ENCODE assay signal across 9 cellular contexts in genomic region chr20:18794428-18794787, GRCh38. TPM values are rescaled to one million over a fixed set of nuclear protein-coding genes. Genes with fewer than 3 reads are reported as not detected.
DNase-seq lines count a peak whose midpoint lies in the region; ATAC-seq and TF ChIP-seq lines count a peak whose summit lies in the region.
"Had no signal": no experiment of that assay in that cellular context is flagged by ENCODE, and none has a peak within 500 bp of the region (broad histone marks: within the 10 kb centered on the region; RNA-seq: fewer than 3 reads in every experiment).

No MANE protein-coding gene starts in this region.

- ATAC-seq in lung (ENCODE audit: insufficient read depth, low FRiP score) = no peak
- no peak for ATAC-seq in HG03378 (IDR thresholded peaks at IDR 0.05; ENCODE audit: unreplicated experiment)

- peak overlapping the region; percentile 81 to 95 for H3K27ac ChIP-seq in lung (ENCODE audit: low read depth in 1 of 2, low read length in 1 of 2)

- H3K9me3 Mint-ChIP-seq in activated naive CD4-positive, alpha-beta T cell treated with anti-CD3 and anti-CD28 coated beads for 36 hours = peaks cover 6% of the 10 kb centered on the region
- H3K9me3 Mint-ChIP-seq in type B pancreatic cell = peaks cover 7% of the 10 kb centered on the region

- H3K4me3 ChIP-seq in astrocyte of the spinal cord (ENCODE audit: low read depth, low read length) (peak overlapping the region; percentile 70), lung (peak overlapping the region; percentile 92)

- 65 to 69% methylated on average over 3 of the region's 3 CpGs for WGBS in lung, 2 donors

- in situ Hi-C loops in astrocyte of the spinal cord (cut with HindIII; ENCODE audit: low sequenced_read_pairs) = no loop called here

- H3K36me3 ChIP-seq in lung (ENCODE audit: control insufficient read depth in 2 of 2, insufficient read depth in 2 of 2, low read length in 2 of 2) = no peaks in the 10 kb centered on the region

- peaks cover 12% of the 10 kb centered on the region for H3K4me1 Mint-ChIP-seq in activated naive CD4-positive, alpha-beta T cell treated with anti-CD3 and anti-CD28 coated beads for 36 hours (ENCODE audit: low read depth)
- H3K4me1 Mint-ChIP-seq in type B pancreatic cell (ENCODE audit: unreplicated experiment) = peaks cover 8% of the 10 kb centered on the region

- CTCF ChIA-PET in activated naive CD4-positive, alpha-beta T cell treated with anti-CD3 and anti-CD28 coated beads for 36 hours (lab: Charles Lee) = no interaction called here

- peaks cover 0 to 5% of the 10 kb centered on the region in 2 donors for H3K9me3 ChIP-seq in lung (ENCODE audit: control insufficient read depth in 2 of 2, insufficient read depth in 1 of 2, low read length in 1 of 2)

- peak overlapping the region; percentile 94 for H3K27ac Mint-ChIP-seq in activated naive CD4-positive, alpha-beta T cell treated with anti-CD3 and anti-CD28 coated beads for 36 hours
- peak overlapping the region; percentile 94 for H3K27ac Mint-ChIP-seq in type B pancreatic cell

- no peak for DNase-seq in activated naive CD4-positive, alpha-beta T cell treated with anti-CD3 and anti-CD28 coated beads for 36 hours
- DNase-seq in activated naive CD4-positive, alpha-beta T cell treated with Interleukin-2 at 50 U/mL for 16 hours = no peak
- DNase-seq in astrocyte of the spinal cord (ENCODE audit: low read depth, low spot score) (no peak), lung (ENCODE audit: low spot score) (no peak), type B pancreatic cell (ENCODE audit: extremely low spot score, unreplicated experiment) (no peak), cerebellum (ENCODE audit: low spot score) (no peak), NCI-H1417 (lab: John Stamatoyannopoulos, UW) (no peak)

- peaks cover 6% of the 10 kb centered on the region for H3K36me3 Mint-ChIP-seq in activated naive CD4-positive, alpha-beta T cell treated with anti-CD3 and anti-CD28 coated beads for 36 hours (ENCODE audit: low read depth)
- H3K36me3 Mint-ChIP-seq in type B pancreatic cell = peaks cover 3% of the 10 kb centered on the region

- H3K4me1 ChIP-seq in lung (ENCODE audit: control insufficient read depth in 2 of 2, insufficient read depth in 2 of 2, low read length in 2 of 2) = peaks cover 0 to 6% of the 10 kb centered on the region in 2 donors

- peaks cover 8% of the 10 kb centered on the region for H3K27me3 Mint-ChIP-seq in activated naive CD4-positive, alpha-beta T cell treated with anti-CD3 and anti-CD28 coated beads for 36 hours (ENCODE audit: low read depth)
- H3K27me3 Mint-ChIP-seq in type B pancreatic cell = peaks cover 30% of the 10 kb centered on the region

- no peak for TF ChIP-seq CTCF in astrocyte of the spinal cord (IDR thresholded peaks at IDR 0.05; ENCODE audit: low read depth, low read length)
- no peak for TF ChIP-seq CTCF in lung (IDR thresholded peaks at IDR 0.05; ENCODE audit: control extremely low read depth, extremely low read depth)
- TF ChIP-seq CTCF in type B pancreatic cell (conservative IDR thresholded peaks at IDR 0.05) = no peak

- H3K4me3 Mint-ChIP-seq in activated naive CD4-positive, alpha-beta T cell treated with anti-CD3 and anti-CD28 coated beads for 36 hours = peak overlapping the region; percentile 91
- H3K4me3 Mint-ChIP-seq in type B pancreatic cell = peak overlapping the region; percentile 88

- intact Hi-C loops in activated naive CD4-positive, alpha-beta T cell treated with anti-CD3 and anti-CD28 coated beads for 36 hours (cut with micrococcal nuclease) = loop anchor here (1.0 to 5.0 kb wide), 7 partner anchors 162 to 506 kb away; partner anchors contain the start of genes DTD1, DZANK1, POLR3F and SEC23B

- no peaks in the 10 kb centered on the region for H3K27me3 ChIP-seq in lung (ENCODE audit: control insufficient read depth, insufficient read depth)

RNA-seq across cellular contexts. Expression of gene SCP2D1, which starts 19.2 kb away (rescaled TPM):
- total RNA-seq in activated naive CD4-positive, alpha-beta T cell treated with anti-CD3 and anti-CD28 coated beads for 36 hours = not detected
- total RNA-seq in lung (not detected), type B pancreatic cell (ENCODE audit: low replicate concordance) (not detected in 2 replicates), cerebellum (not detected)
- polyA plus RNA-seq in lung = not detected
- total RNA-seq: Daoy had no signal
